ENCODE assay signal across 8 cellular contexts in the genomic region with DNA sequence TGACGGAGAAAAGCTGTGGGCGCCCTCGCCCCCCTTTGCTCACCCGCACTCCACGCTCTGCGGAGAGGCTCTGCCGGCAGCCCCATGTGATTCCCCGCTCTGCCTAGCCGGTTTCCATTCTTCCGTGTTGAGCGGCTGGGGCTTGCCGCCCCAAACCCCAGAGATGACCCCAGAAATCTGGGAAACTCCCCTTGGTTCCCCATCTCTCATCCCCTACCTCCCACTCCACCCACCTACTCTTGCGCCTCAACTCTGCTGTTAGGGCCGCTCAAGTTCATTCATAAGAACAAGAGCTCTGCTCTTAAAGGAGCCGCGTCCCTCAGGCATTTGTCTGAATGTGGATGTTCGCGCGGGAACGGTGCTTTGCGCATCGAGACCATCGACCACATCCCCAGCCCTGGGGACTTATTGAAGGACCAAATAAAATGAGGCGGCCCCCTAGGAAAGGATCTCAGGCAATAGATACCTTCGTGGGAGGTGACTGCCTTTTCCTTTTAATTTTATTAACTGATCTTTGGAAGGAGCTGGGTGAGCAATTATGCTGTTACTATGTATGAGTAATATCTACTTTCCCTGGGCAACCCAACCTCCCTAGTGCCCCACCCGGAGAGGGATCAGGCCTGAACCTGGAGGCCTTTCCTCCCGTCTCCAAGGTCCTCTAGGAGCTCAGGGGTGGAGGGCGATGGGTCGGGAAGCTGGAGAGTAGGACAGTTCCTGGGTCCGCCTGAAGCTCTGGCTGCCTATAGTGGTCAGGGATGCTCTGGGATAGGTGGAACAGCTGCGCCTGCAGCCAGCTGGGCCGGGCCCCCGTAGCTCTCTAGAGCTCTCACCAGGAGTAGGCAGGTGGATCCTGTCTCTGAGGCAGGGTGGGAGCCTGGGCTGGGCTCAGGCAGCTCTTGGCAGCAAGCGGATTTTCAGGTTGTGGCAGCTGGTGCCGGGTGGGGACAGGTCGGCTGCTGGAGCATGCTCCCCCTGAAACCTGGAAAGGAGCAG. TPM values are rescaled to one million over a fixed set of nuclear protein-coding genes. Genes with fewer than 3 reads are reported as not detected.
DNase-seq lines count a peak whose midpoint lies in the region; ATAC-seq and TF ChIP-seq lines count a peak whose summit lies in the region.

No MANE protein-coding gene starts in this region.

- H3K4me2 ChIP-seq in OCI-LY3 (ENCODE audit: low read length), result peak overlapping the region; percentile 92
- H3K4me2 ChIP-seq in trophoblast cell (ENCODE audit: low read length), result peak overlapping the region; percentile 63

- no peak overlapping the region for H2BK5ac ChIP-seq in trophoblast cell (ENCODE audit: low read depth, low read length, poor library complexity)

- peak; percentile 15 to 74 (median 20) for DNase-seq in CD4-positive, CD25-positive, alpha-beta regulatory T cell
- DNase-seq in HPDE6-E6E7 (ENCODE audit: extremely low spot score) (peak; percentile 50), foreskin fibroblast (peak; percentile 35 to 71), trophoblast cell (peak in 1 of 2 donors; percentile 46), aorta (peak in 1 of 2 donors; percentile 79)
- DNase-seq in activated T-helper 1 cell treated with anti-CD3 and anti-CD28 coated beads, Interleukin-12 subunit alpha, Interleukin-12 subunit beta, Interleukin-2, Interleukin-4 antibody, amounts not matched to agents 30 ng/mL and 10 ng/mL and 1 ng/mL, durations not matched to agents 14 hours and 24 hours and 36 hours (ENCODE audit: low spot score), result peak; percentile 31

- H4K20me1 ChIP-seq in OCI-LY3 (ENCODE audit: insufficient read depth, low read length), result peaks cover 10% of the 10 kb centered on the region; the same call in 1 of the 2 replicates

- H3K4ac ChIP-seq in trophoblast cell (ENCODE audit: low read depth, low read length), result no peak overlapping the region

- H3K4me3 ChIP-seq in CD4-positive, CD25-positive, alpha-beta regulatory T cell (ENCODE audit: low read depth, low read length), result peak overlapping the region; percentile 70
- H3K4me3 ChIP-seq in OCI-LY3 (ENCODE audit: low read length) (peak overlapping the region; percentile 97), foreskin fibroblast (ENCODE audit: low read depth in 1 of 2, low read length in 2 of 2) (peak overlapping the region; percentile 63 to 70), trophoblast cell (ENCODE audit: low read depth, low read length) (peak overlapping the region; percentile 23), aorta (ENCODE audit: low read length in 2 of 2) (peak overlapping the region; percentile 23 to 27)

- no peak overlapping the region for H2BK120ac ChIP-seq in trophoblast cell (ENCODE audit: insufficient read depth, low read length, poor library complexity)

- TF ChIP-seq CTCF in OCI-LY3 (IDR thresholded peaks at IDR 0.05; ENCODE audit: low read depth, low read length) (no peak), foreskin fibroblast (IDR thresholded peaks at IDR 0.05; ENCODE audit: low read depth, low read length) (no peak)

- intact Hi-C loops in activated T-helper 1 cell treated with anti-CD3 and anti-CD28 coated beads, Interleukin-12 subunit alpha, Interleukin-12 subunit beta, Interleukin-2, Interleukin-4 antibody, amounts not matched to agents 30 ng/mL and 10 ng/mL and 1 ng/mL, durations not matched to agents 14 hours and 24 hours and 36 hours (cut with micrococcal nuclease), result loop anchor here (1.0 to 10.0 kb wide), 8 partner anchors 10 to 429 kb away; a partner anchor contains a TSS
- intact Hi-C loops in aorta (cut with DNase I), result no loop called here

- no peak overlapping the region for H3K18ac ChIP-seq in trophoblast cell (ENCODE audit: low read length)

- H2AK5ac ChIP-seq in trophoblast cell (ENCODE audit: low read length), result no peak overlapping the region

- H3K4me1 Mint-ChIP-seq in CD4-positive, CD25-positive, alpha-beta regulatory T cell, result peaks cover 4 to 33% (median 14%) of the 10 kb centered on the region in 4 donors
- peaks cover 46% of the 10 kb centered on the region for H3K4me1 Mint-ChIP-seq in activated T-helper 1 cell treated with anti-CD3 and anti-CD28 coated beads, Interleukin-12 subunit alpha, Interleukin-12 subunit beta, Interleukin-2, Interleukin-4 antibody, amounts not matched to agents 30 ng/mL and 10 ng/mL and 1 ng/mL, durations not matched to agents 14 hours and 24 hours and 36 hours (ENCODE audit: low read depth)

- H3K27ac ChIP-seq in CD4-positive, CD25-positive, alpha-beta regulatory T cell (ENCODE audit: insufficient read depth, low read length, poor library complexity, severe bottlenecking), result peak overlapping the region; percentile 33
- H3K27ac ChIP-seq in OCI-LY3 (ENCODE audit: low read length) (peak overlapping the region; percentile 79), trophoblast cell (ENCODE audit: low read depth, low read length) (no peak overlapping the region), aorta (ENCODE audit: low read depth in 1 of 2, low read length in 2 of 2) (no peak overlapping the region)

- no peaks in the 10 kb centered on the region for H3K79me1 ChIP-seq in trophoblast cell (ENCODE audit: low read length)

- H3K9ac ChIP-seq in OCI-LY3 (ENCODE audit: low read length), result peak overlapping the region; percentile 94
- no peak overlapping the region for H3K9ac ChIP-seq in trophoblast cell (ENCODE audit: low read length)

- ATAC-seq in CD4-positive, CD25-positive, alpha-beta regulatory T cell (ENCODE audit: low read depth in 2 of 2), result peak; percentile 13 to 21
- peak; percentile 35 for ATAC-seq in GM19452 (IDR thresholded peaks at IDR 0.05; ENCODE audit: unreplicated experiment)
- ATAC-seq in aorta (ENCODE audit: low FRiP score), result peak; percentile 49

- no peaks in the 10 kb centered on the region for H3K9me3 ChIP-seq in CD4-positive, CD25-positive, alpha-beta regulatory T cell (ENCODE audit: control insufficient read depth in 2 of 2, low read length in 2 of 2)
- H3K9me3 ChIP-seq in OCI-LY3 (ENCODE audit: insufficient read depth, low read length) (no peaks in the 10 kb centered on the region), trophoblast cell (ENCODE audit: insufficient read depth, low read depth, low read length) (peaks cover 3% of the 10 kb centered on the region), aorta (ENCODE audit: control insufficient read depth, low read length) (no peaks in the 10 kb centered on the region)

- no peak overlapping the region for H3K14ac ChIP-seq in trophoblast cell (ENCODE audit: low read length)

- no peak overlapping the region for H4K91ac ChIP-seq in trophoblast cell (ENCODE audit: low read depth, low read length)

- H3K79me2 ChIP-seq in OCI-LY3 (ENCODE audit: low read length) (peaks cover 53% of the 10 kb centered on the region), trophoblast cell (ENCODE audit: control insufficient read depth, insufficient read depth, low read length, poor library complexity) (no peaks in the 10 kb centered on the region)

- peaks cover 4% of the 10 kb centered on the region for H3K27me3 Mint-ChIP-seq in CD4-positive, CD25-positive, alpha-beta regulatory T cell
- no peaks in the 10 kb centered on the region for H3K27me3 Mint-ChIP-seq in activated T-helper 1 cell treated with anti-CD3 and anti-CD28 coated beads, Interleukin-12 subunit alpha, Interleukin-12 subunit beta, Interleukin-2, Interleukin-4 antibody, amounts not matched to agents 30 ng/mL and 10 ng/mL and 1 ng/mL, durations not matched to agents 14 hours and 24 hours and 36 hours (ENCODE audit: insufficient read depth)

- peak overlapping the region; percentile 38 to 84 (median 54) for H3K27ac Mint-ChIP-seq in CD4-positive, CD25-positive, alpha-beta regulatory T cell
- H3K27ac Mint-ChIP-seq in activated T-helper 1 cell treated with anti-CD3 and anti-CD28 coated beads, Interleukin-12 subunit alpha, Interleukin-12 subunit beta, Interleukin-2, Interleukin-4 antibody, amounts not matched to agents 30 ng/mL and 10 ng/mL and 1 ng/mL, durations not matched to agents 14 hours and 24 hours and 36 hours, result peak overlapping the region; percentile 93

- H3K27me3 ChIP-seq in CD4-positive, CD25-positive, alpha-beta regulatory T cell (ENCODE audit: control insufficient read depth, insufficient read depth, low read length), result no peaks in the 10 kb centered on the region
- H3K27me3 ChIP-seq in OCI-LY3 (ENCODE audit: low read depth, low read length), result no peaks in the 10 kb centered on the region
- H3K27me3 ChIP-seq in trophoblast cell (ENCODE audit: insufficient read depth, low read length), result peaks cover 24% of the 10 kb centered on the region
- H3K27me3 ChIP-seq in aorta (ENCODE audit: control insufficient read depth in 1 of 2, insufficient read depth in 2 of 2, low read length in 1 of 2), result no peaks in the 10 kb centered on the region

- no peak overlapping the region for H4K12ac ChIP-seq in trophoblast cell (ENCODE audit: low read depth, low read length)

- no peak overlapping the region for H4K8ac ChIP-seq in trophoblast cell (ENCODE audit: low read depth, low read length)

- H3K4me3 Mint-ChIP-seq in CD4-positive, CD25-positive, alpha-beta regulatory T cell, result peak overlapping the region; percentile 86 to 99 (median 94)
- peak overlapping the region; percentile 98 for H3K4me3 Mint-ChIP-seq in activated T-helper 1 cell treated with anti-CD3 and anti-CD28 coated beads, Interleukin-12 subunit alpha, Interleukin-12 subunit beta, Interleukin-2, Interleukin-4 antibody, amounts not matched to agents 30 ng/mL and 10 ng/mL and 1 ng/mL, durations not matched to agents 14 hours and 24 hours and 36 hours

- no peak overlapping the region for H3K23ac ChIP-seq in trophoblast cell (ENCODE audit: low read length)

- H2BK12ac ChIP-seq in trophoblast cell (ENCODE audit: low read length), result no peak overlapping the region

- no peak overlapping the region for H2AFZ ChIP-seq in OCI-LY3 (ENCODE audit: low read depth, low read length)
- H2AFZ ChIP-seq in trophoblast cell (ENCODE audit: insufficient read depth, low read length, poor library complexity), result no peak overlapping the region

- no peaks in the 10 kb centered on the region for H3K36me3 ChIP-seq in CD4-positive, CD25-positive, alpha-beta regulatory T cell (ENCODE audit: control insufficient read depth, insufficient read depth, low read length)
- H3K36me3 ChIP-seq in OCI-LY3 (replicated peaks; ENCODE audit: low read depth, low read length) (peaks cover 20% of the 10 kb centered on the region), trophoblast cell (ENCODE audit: control insufficient read depth in 1 of 2, insufficient read depth in 2 of 2, low read length in 2 of 2) (no peaks in the 10 kb centered on the region), aorta (ENCODE audit: control insufficient read depth in 1 of 2, insufficient read depth in 2 of 2, low read length in 1 of 2) (no peaks in the 10 kb centered on the region)

- no CpG with 5 or more reads among the region's 36 CpGs for WGBS in trophoblast cell (ENCODE audit: extremely low coverage, insufficient coverage, insufficient read length)
- 13 to 14% methylated on average over 34 to 36 of the region's 36 CpGs for WGBS in aorta, 2 donors

- peaks cover 21% of the 10 kb centered on the region for H3K4me1 ChIP-seq in CD4-positive, CD25-positive, alpha-beta regulatory T cell (ENCODE audit: control insufficient read depth, insufficient read depth, low read length, poor library complexity, severe bottlenecking)
- H3K4me1 ChIP-seq in OCI-LY3 (ENCODE audit: low read length), result peaks cover 37% of the 10 kb centered on the region
- H3K4me1 ChIP-seq in trophoblast cell (ENCODE audit: control insufficient read depth in 1 of 2, insufficient read depth in 2 of 2, low read length in 2 of 2), result peaks cover 8 to 11% of the 10 kb centered on the region in 2 experiments
- H3K4me1 ChIP-seq in aorta (ENCODE audit: control insufficient read depth in 1 of 2, insufficient read depth in 2 of 2, low read length in 2 of 2), result no peaks in the 10 kb centered on the region

- H3K9me3 Mint-ChIP-seq in CD4-positive, CD25-positive, alpha-beta regulatory T cell, result no peaks in the 10 kb centered on the region
- H3K9me3 Mint-ChIP-seq in activated T-helper 1 cell treated with anti-CD3 and anti-CD28 coated beads, Interleukin-12 subunit alpha, Interleukin-12 subunit beta, Interleukin-2, Interleukin-4 antibody, amounts not matched to agents 30 ng/mL and 10 ng/mL and 1 ng/mL, durations not matched to agents 14 hours and 24 hours and 36 hours, result no peaks in the 10 kb centered on the region

- H3K36me3 Mint-ChIP-seq in CD4-positive, CD25-positive, alpha-beta regulatory T cell, result no peaks in the 10 kb centered on the region
- peaks cover 39% of the 10 kb centered on the region for H3K36me3 Mint-ChIP-seq in activated T-helper 1 cell treated with anti-CD3 and anti-CD28 coated beads, Interleukin-12 subunit alpha, Interleukin-12 subunit beta, Interleukin-2, Interleukin-4 antibody, amounts not matched to agents 30 ng/mL and 10 ng/mL and 1 ng/mL, durations not matched to agents 14 hours and 24 hours and 36 hours (ENCODE audit: low read depth)

RNA-seq across cellular contexts. Expression of a gene that starts 0.9 kb away (rescaled TPM):
- 3.7 TPM for total RNA-seq in CD4-positive, CD25-positive, alpha-beta regulatory T cell
- polyA plus RNA-seq in CD4-positive, CD25-positive, alpha-beta regulatory T cell, result under 1 TPM in 2 of 4 donors, not detected in 2; 0.27 to 0.39 TPM
- 55.3 and 56.2 TPM in 2 replicates for total RNA-seq in activated T-helper 1 cell treated with anti-CD3 and anti-CD28 coated beads, Interleukin-12 subunit alpha, Interleukin-12 subunit beta, Interleukin-2, Interleukin-4 antibody, amounts not matched to agents 30 ng/mL and 10 ng/mL and 1 ng/mL, durations not matched to agents 14 hours and 24 hours and 36 hours
- polyA plus RNA-seq in trophoblast cell (2013), result 1.2 TPM in 2 replicates
- total RNA-seq in aorta, result 1 to 10 TPM; 1.3 to 1.5 TPM
- 1 to 10 TPM in 1 of 2 donors, under 1 TPM in 1; 0.31 to 3.3 TPM for polyA plus RNA-seq in aorta

RNA-seq across cellular contexts. Expression of a gene that starts 54.1 kb away (rescaled TPM):
- not detected for total RNA-seq in CD4-positive, CD25-positive, alpha-beta regulatory T cell
- polyA plus RNA-seq in CD4-positive, CD25-positive, alpha-beta regulatory T cell, result under 1 TPM in 1 of 4 donors, not detected in 3; 0.13 TPM
- total RNA-seq in activated T-helper 1 cell treated with anti-CD3 and anti-CD28 coated beads, Interleukin-12 subunit alpha, Interleukin-12 subunit beta, Interleukin-2, Interleukin-4 antibody, amounts not matched to agents 30 ng/mL and 10 ng/mL and 1 ng/mL, durations not matched to agents 14 hours and 24 hours and 36 hours, result 0.56 and 0.62 TPM in 2 replicates
- 3.2 TPM in 2 replicates for polyA plus RNA-seq in trophoblast cell (2013)
- 1 to 10 TPM in 1 of 2 donors, under 1 TPM in 1; 0.45 to 1.2 TPM for total RNA-seq in aorta
- polyA plus RNA-seq in aorta, result under 1 TPM in 1 of 2 donors, not detected in 1; 0.50 TPM

Comparison
In these comparisons a context has a peak if more than half of its experiments do, and no peak if none do; other contexts are left out.
1. H3K27ac ChIP-seq: peak in CD4-positive, CD25-positive, alpha-beta regulatory T cell (single experiment) and OCI-LY3 (single experiment); none in trophoblast cell (single experiment) and aorta (0 of 2).
2. H3K4me3 ChIP-seq: peak in every context shown above with its lines; median percentile 97 in OCI-LY3; 70 in CD4-positive, CD25-positive, alpha-beta regulatory T cell; 66 in foreskin fibroblast; 25 in aorta; 23 in trophoblast cell.
3. RNA of a gene that starts 0.9 kb away (total RNA-seq): 55.3 to 56.2 TPM in activated T-helper 1 cell treated with anti-CD3 and anti-CD28 coated beads, Interleukin-12 subunit alpha, Interleukin-12 subunit beta, Interleukin-2, Interleukin-4 antibody, amounts not matched to agents 30 ng/mL and 10 ng/mL and 1 ng/mL, durations not matched to agents 14 hours and 24 hours and 36 hours; 3.7 TPM in CD4-positive, CD25-positive, alpha-beta regulatory T cell (single experiment) and 1.3 to 1.5 TPM in aorta; every median in the first group is over 10 times any median in the second.
4. Peak in every context shown above with its lines, with median percentiles within 50 percentile points of each other: ATAC-seq.